Comparison of ENCODE assay signal across 20 cellular contexts in the genomic region with DNA sequence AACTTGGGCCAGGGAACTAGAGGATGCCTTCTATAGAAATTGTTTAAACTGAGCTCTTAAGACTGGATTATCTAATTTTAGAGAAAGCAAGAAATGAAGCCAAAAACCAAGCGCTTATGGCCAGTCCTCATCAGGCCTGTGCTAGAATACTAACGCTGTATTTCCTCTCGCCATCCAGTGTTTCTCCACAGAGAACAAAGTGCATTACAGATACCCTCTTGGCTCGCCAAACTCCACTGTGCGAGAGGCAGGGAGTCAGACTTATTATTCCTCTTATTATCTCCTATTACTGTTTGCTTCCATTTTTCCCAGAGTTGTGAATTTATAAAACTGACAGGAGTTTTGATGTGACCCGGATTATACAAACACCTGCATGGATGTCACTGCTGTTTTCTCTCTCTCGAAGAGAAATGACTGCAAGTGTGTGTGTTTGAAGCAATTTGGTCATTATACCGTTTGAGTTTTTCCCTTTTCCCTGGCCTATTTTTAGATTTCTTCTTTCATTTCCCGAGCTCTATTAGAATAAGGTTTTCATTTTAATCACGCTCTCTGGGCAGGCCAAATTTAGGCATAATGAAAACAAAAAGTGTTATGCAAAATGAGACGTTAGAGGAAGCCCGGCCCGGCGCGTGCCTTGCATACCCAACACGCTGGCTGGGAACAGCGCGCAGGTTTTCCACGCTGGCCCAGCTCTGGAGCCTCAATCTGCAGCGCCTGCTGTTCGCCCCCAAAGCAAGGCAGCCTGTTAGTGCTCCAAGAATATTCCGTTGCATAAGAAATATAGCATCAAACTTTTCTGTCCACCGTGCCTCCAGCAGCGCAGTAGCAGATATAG.
DNase-seq lines count a peak whose midpoint lies in the region; ATAC-seq, FAIRE-seq and TF ChIP-seq lines count a peak whose summit lies in the region.
"Had no signal": no experiment of that assay in that cellular context is flagged by ENCODE, and none has a peak within 500 bp of the region (broad histone marks: within the 10 kb centered on the region; RNA-seq: fewer than 3 reads in every experiment).

No MANE protein-coding gene starts in this region.

- POLR2A ChIA-PET in MCF 10A (lab: Yijun Ruan, JAX), result interaction anchor here (0.6 kb wide), 1 partner anchor 1561 kb away, joined by 3 read pairs; no protein-coding TSS in a partner anchor

- H3K4me1 ChIP-seq in astrocyte (ENCODE audit: insufficient read depth, low read length), result no peaks in the 10 kb centered on the region
- H3K4me1 ChIP-seq: HAP-1, heart right ventricle had no signal

- FAIRE-seq in astrocyte (lab: Jason Lieb, UNC), result no peak
- FAIRE-seq: endothelial cell of umbilical vein had no signal

- H3K27me3 ChIP-seq in astrocyte (ENCODE audit: insufficient read depth, low read length), result peaks cover 24% of the 10 kb centered on the region

- H3K4me2 ChIP-seq in astrocyte (ENCODE audit: low read length), result peak overlapping the region; percentile 49

- no peaks in the 10 kb centered on the region for H3K9me3 ChIP-seq in astrocyte (ENCODE audit: insufficient read depth, low read depth, low read length)
- H3K9me3 ChIP-seq: HAP-1, heart right ventricle had no signal

- H3K9ac ChIP-seq in astrocyte (ENCODE audit: low read length), result no peak overlapping the region

- intact Hi-C loops in head of caudate nucleus (cut with DNase I), result no loop called here
- intact Hi-C loops in MCF 10A (cut with micrococcal nuclease), result no loop called here

- H3K27ac ChIP-seq in astrocyte (ENCODE audit: low read depth, low read length), result no peak overlapping the region
- H3K27ac ChIP-seq: heart right ventricle had no signal

- no peaks in the 10 kb centered on the region for H3K36me3 Mint-ChIP-seq in astrocyte (ENCODE audit: low read depth, unreplicated experiment)
- H3K36me3 Mint-ChIP-seq in neural crest cell (ENCODE audit: low read depth), result no peaks in the 10 kb centered on the region
- no peaks in the 10 kb centered on the region for H3K36me3 Mint-ChIP-seq in activated naive CD4-positive, alpha-beta T cell treated with anti-CD3 and anti-CD28 coated beads, Interleukin-2, amount 50 U/mL, for 72 hours
- no peaks in the 10 kb centered on the region for H3K36me3 Mint-ChIP-seq in MCF 10A (ENCODE audit: insufficient read depth, unreplicated experiment)

- peaks cover 4% of the 10 kb centered on the region for H3K9me3 Mint-ChIP-seq in astrocyte (ENCODE audit: unreplicated experiment)
- peaks cover 6% of the 10 kb centered on the region for H3K9me3 Mint-ChIP-seq in neural crest cell
- no peaks in the 10 kb centered on the region for H3K9me3 Mint-ChIP-seq in activated naive CD4-positive, alpha-beta T cell treated with anti-CD3 and anti-CD28 coated beads, Interleukin-2, amount 50 U/mL, for 72 hours
- no peaks in the 10 kb centered on the region for H3K9me3 Mint-ChIP-seq in MCF 10A (ENCODE audit: unreplicated experiment)

- no TSS peak for BruUV-seq in MCF 10A (replicated peaks; lab: Mats Ljungman, UMichigan)

- CTCF ChIA-PET in MCF 10A (lab: Yijun Ruan, JAX), result no interaction called here

- ATAC-seq in GM19324 (IDR thresholded peaks at IDR 0.05; ENCODE audit: low FRiP score, unreplicated experiment), result no peak
- no peak for ATAC-seq in activated naive CD4-positive, alpha-beta T cell treated with anti-CD3 and anti-CD28 coated beads, Interleukin-2, amount 50 U/mL, for 72 hours
- ATAC-seq: activated CD4-positive, alpha-beta T cell treated with anti-CD3 and anti-CD28 coated beads for 36 hours; heart right ventricle; T-helper 17 cell had no signal

- H3K4me1 Mint-ChIP-seq in astrocyte (ENCODE audit: low read depth, unreplicated experiment) (no peaks in the 10 kb centered on the region), neural crest cell (peaks cover 26% of the 10 kb centered on the region), MCF 10A (ENCODE audit: insufficient read depth, unreplicated experiment) (no peaks in the 10 kb centered on the region)
- H3K4me1 Mint-ChIP-seq: activated CD4-positive, alpha-beta T cell treated with anti-CD3 and anti-CD28 coated beads for 36 hours; T-helper 17 cell had no signal

- H3K27ac Mint-ChIP-seq in astrocyte (ENCODE audit: unreplicated experiment), result no peak overlapping the region
- H3K27ac Mint-ChIP-seq in neural crest cell (ENCODE audit: unreplicated experiment), result peak overlapping the region; percentile 80
- H3K27ac Mint-ChIP-seq in activated naive CD4-positive, alpha-beta T cell treated with anti-CD3 and anti-CD28 coated beads, Interleukin-2, amount 50 U/mL, for 72 hours, result no peak overlapping the region
- no peak overlapping the region for H3K27ac Mint-ChIP-seq in MCF 10A (ENCODE audit: low read depth, unreplicated experiment)
- H3K27ac Mint-ChIP-seq: activated CD4-positive, alpha-beta T cell treated with anti-CD3 and anti-CD28 coated beads for 36 hours; nephron; T-helper 17 cell had no signal

- no peak overlapping the region for H3K4me3 Mint-ChIP-seq in astrocyte (ENCODE audit: unreplicated experiment)
- no peak overlapping the region for H3K4me3 Mint-ChIP-seq in neural crest cell
- H3K4me3 Mint-ChIP-seq in MCF 10A (ENCODE audit: unreplicated experiment), result no peak overlapping the region
- H3K4me3 Mint-ChIP-seq: activated CD4-positive, alpha-beta T cell treated with anti-CD3 and anti-CD28 coated beads for 36 hours; nephron; T-helper 17 cell had no signal

- H4K20me1 ChIP-seq in astrocyte (ENCODE audit: insufficient read depth, low read length), result no peaks in the 10 kb centered on the region

- no peak overlapping the region for H2AFZ ChIP-seq in astrocyte (ENCODE audit: low read depth, low read length)

- DNase-seq in astrocyte (ENCODE audit: low read depth) (peak; percentile 6), head of caudate nucleus (peak; percentile 28 to 81 (median 66)), neural crest cell (ENCODE audit: low read depth, low spot score) (no peak), superior temporal gyrus (ENCODE audit: extremely low spot score) (peak; percentile 71), DMS153 treated with DMSO at 0.1 percent for 48 hours (lab: John Stamatoyannopoulos, UW; ENCODE audit: unreplicated experiment) (no peak), MCF 10A (ENCODE audit: unreplicated experiment) (no peak)
- DNase-seq in activated naive CD4-positive, alpha-beta T cell treated with anti-CD3 and anti-CD28 coated beads, Interleukin-2, amount 50 U/mL, for 72 hours (ENCODE audit: low spot score in 2 of 2), result no peak
- DNase-seq: activated CD4-positive, alpha-beta T cell treated with anti-CD3 and anti-CD28 coated beads for 36 hours; activated CD8-positive, alpha-beta memory T cell treated with anti-CD3 and anti-CD28 coated beads for 24 hours; activated T-cell treated with anti-CD3 and anti-CD28 coated beads, Interleukin-2, amount 50 U/mL, for 1 hour; central memory CD4-positive, alpha-beta T cell; DND-41; heart right ventricle; NCI-H187 treated with DMSO at 0.1 percent for 48 hours; NCI-H226; T-helper 17 cell had no signal

- no peaks in the 10 kb centered on the region for H3K36me3 ChIP-seq in astrocyte (ENCODE audit: insufficient read depth, low read length)
- H3K36me3 ChIP-seq: HAP-1, heart right ventricle had no signal

- peaks cover 29% of the 10 kb centered on the region for H3K27me3 Mint-ChIP-seq in astrocyte (ENCODE audit: low read depth, unreplicated experiment)
- no peaks in the 10 kb centered on the region for H3K27me3 Mint-ChIP-seq in neural crest cell (ENCODE audit: low read depth)
- H3K27me3 Mint-ChIP-seq in MCF 10A (ENCODE audit: insufficient read depth, unreplicated experiment), result no peaks in the 10 kb centered on the region

- no peak overlapping the region for H3K4me3 ChIP-seq in astrocyte (ENCODE audit: insufficient read depth, low read depth, low read length)
- H3K4me3 ChIP-seq: HAP-1, heart right ventricle had no signal

- H3K79me2 ChIP-seq in astrocyte (ENCODE audit: insufficient read depth, low read length), result no peaks in the 10 kb centered on the region

- TF ChIP-seq CTCF in astrocyte (IDR thresholded peaks at IDR 0.05; ENCODE audit: insufficient read depth, low read depth, low read length), result no peak
- TF ChIP-seq CTCF in neural crest cell (conservative IDR thresholded peaks at IDR 0.05), result no peak
- no peak for TF ChIP-seq CTCF in MCF 10A (IDR thresholded peaks at IDR 0.05; ENCODE audit: unreplicated experiment)

Comparison
In these comparisons a context has a peak if more than half of its experiments do, and no peak if none do; other contexts are left out.
1. DNase-seq: peak in astrocyte (single experiment), head of caudate nucleus (42 of 42) and superior temporal gyrus (single experiment); none in neural crest cell (single experiment), DMS153 treated with DMSO at 0.1 percent for 48 hours (single experiment), activated naive CD4-positive, alpha-beta T cell treated with anti-CD3 and anti-CD28 coated beads, Interleukin-2, amount 50 U/mL, for 72 hours (0 of 2) and MCF 10A (single experiment).